In the genomic region with DNA sequence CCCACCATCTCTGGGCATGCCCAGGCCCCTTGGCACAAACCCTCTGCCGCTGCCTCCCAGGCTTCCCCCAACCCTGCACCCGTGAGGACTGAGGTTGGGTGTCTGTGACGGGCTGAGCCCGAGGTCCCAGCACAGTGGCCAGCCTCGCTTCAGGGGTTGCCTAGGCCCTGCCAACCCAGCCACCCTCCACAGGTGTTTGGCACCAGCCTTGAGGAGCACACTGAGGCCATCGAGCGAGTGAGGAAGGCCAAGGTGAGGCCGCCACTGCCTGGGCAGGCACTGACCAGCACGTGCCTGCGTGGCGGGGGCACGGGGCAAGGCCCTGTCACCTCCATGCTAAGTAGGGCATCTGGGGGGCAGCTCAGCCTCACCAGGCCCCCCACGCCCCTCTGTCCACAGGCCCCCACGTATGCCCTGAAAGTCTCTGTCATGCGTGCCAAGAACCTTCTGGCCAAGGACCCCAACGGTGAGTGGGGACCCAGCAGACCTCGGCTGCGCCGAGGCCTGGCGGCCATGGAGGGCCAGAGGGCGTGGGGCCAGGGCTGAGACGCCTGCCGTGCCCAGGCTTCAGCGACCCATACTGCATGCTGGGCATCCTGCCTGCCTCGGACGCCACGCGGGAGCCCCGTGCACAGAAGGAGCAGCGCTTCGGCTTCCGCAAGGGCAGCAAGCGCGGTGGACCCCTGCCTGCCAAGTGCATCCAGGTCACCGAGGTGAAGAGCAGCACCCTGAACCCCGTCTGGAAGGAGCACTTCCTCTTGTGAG, we compare ENCODE assay signal across 26 cellular contexts.
"Had no signal": no experiment of that assay in that cellular context is flagged by ENCODE, and none has a peak within 500 bp of the region (broad histone marks: within the 10 kb centered on the region; RNA-seq: fewer than 3 reads in every experiment).

No MANE protein-coding gene starts in this region.

- H3K27me3 Mint-ChIP-seq: activated CD4-positive, alpha-beta T cell treated with anti-CD3 and anti-CD28 coated beads for 36 hours had no signal

- DNase-seq: activated CD4-positive, alpha-beta T cell treated with anti-CD3 and anti-CD28 coated beads for 36 hours; activated CD4-positive, alpha-beta T cell treated with anti-CD3 and anti-CD28 coated beads, Interleukin-2, amount 50 U/mL, for 4 hours; activated CD8-positive, alpha-beta memory T cell treated with anti-CD3 and anti-CD28 coated beads for 24 hours; activated effector memory CD4-positive, alpha-beta T cell treated with anti-CD3 and anti-CD28 coated beads, Interleukin-2, amount 50 U/mL, for 16 hours; activated naive CD4-positive, alpha-beta T cell treated with Interleukin-2 at 50 U/mL for 16 hours; activated naive CD8-positive, alpha-beta T cell treated with anti-CD3 and anti-CD28 coated beads, Interleukin-2, amount 50 U/mL, for 24 hours; activated T-cell treated with anti-CD3 and anti-CD28 coated beads, Interleukin-2, amount 50 U/mL, for 4 hours; amygdala; Kasumi-1; NCI-H1105 treated with DMSO at 0.1 percent for 48 hours; NCI-H1436 treated with DMSO at 0.1 percent for 48 hours; NCI-H187; NCI-H2081; NCI-H510A treated with DMSO at 0.1 percent for 48 hours; NCI-H69; NK-92 treated with Interleukin-12 subunit alpha and Interleukin-12 subunit beta, amount 100 ng/mL, for 24 hours; OCI-M1; Right ventricle myocardium superior; SJCRH30; SK-N-SH; T-helper 1 cell; WERI-Rb-1 had no signal

- H3K27ac Mint-ChIP-seq: activated CD4-positive, alpha-beta T cell treated with anti-CD3 and anti-CD28 coated beads for 36 hours; activated naive CD4-positive, alpha-beta T cell treated with anti-CD3 and anti-CD28 coated beads, Interleukin-2, amount 50 U/mL, for 72 hours; activated naive CD8-positive, alpha-beta T cell treated with anti-CD3 and anti-CD28 coated beads, Interleukin-2, amount 50 U/mL, for 24 hours; brain had no signal

- ATAC-seq: activated CD4-positive, alpha-beta T cell treated with anti-CD3 and anti-CD28 coated beads for 36 hours; activated naive CD4-positive, alpha-beta T cell treated with anti-CD3 and anti-CD28 coated beads, Interleukin-2, amount 50 U/mL, for 72 hours; activated naive CD8-positive, alpha-beta T cell treated with anti-CD3 and anti-CD28 coated beads, Interleukin-2, amount 50 U/mL, for 24 hours; activated T-cell treated with anti-CD3 and anti-CD28 coated beads, Interleukin-2, amount 50 U/mL, for 4 hours; Panc1 had no signal

- H3K27ac ChIP-seq: RWPE1, SJCRH30, WERI-Rb-1 had no signal

- H3K9me3 Mint-ChIP-seq: activated naive CD4-positive, alpha-beta T cell treated with anti-CD3 and anti-CD28 coated beads, Interleukin-2, amount 50 U/mL, for 72 hours; activated naive CD8-positive, alpha-beta T cell treated with anti-CD3 and anti-CD28 coated beads, Interleukin-2, amount 50 U/mL, for 24 hours; activated T-cell treated with anti-CD3 and anti-CD28 coated beads, Interleukin-2, amount 50 U/mL, for 4 hours; brain had no signal

- H3K4me3 Mint-ChIP-seq: activated CD4-positive, alpha-beta T cell treated with anti-CD3 and anti-CD28 coated beads for 36 hours; activated naive CD8-positive, alpha-beta T cell treated with anti-CD3 and anti-CD28 coated beads, Interleukin-2, amount 50 U/mL, for 24 hours; activated T-cell treated with anti-CD3 and anti-CD28 coated beads, Interleukin-2, amount 50 U/mL, for 4 hours; brain had no signal

- H3K36me3 Mint-ChIP-seq: activated naive CD4-positive, alpha-beta T cell treated with anti-CD3 and anti-CD28 coated beads, Interleukin-2, amount 50 U/mL, for 72 hours; brain had no signal
